Comparison of ENCODE assay signal across 9 cellular contexts in genomic region chr7:102415685-102416225, GRCh38. TPM values are rescaled to one million over a fixed set of nuclear protein-coding genes. Genes with fewer than 3 reads are reported as not detected.
DNase-seq lines count a peak whose midpoint lies in the region; ATAC-seq and TF ChIP-seq lines count a peak whose summit lies in the region.
"Had no signal": no experiment of that assay in that cellular context is flagged by ENCODE, and none has a peak within 500 bp of the region (broad histone marks: within the 10 kb centered on the region; RNA-seq: fewer than 3 reads in every experiment).

No MANE protein-coding gene starts in this region.

- intact Hi-C loops in activated B cell treated with CpG ODN at 0.5 μM for 24 hours (cut with micrococcal nuclease): loop anchor here (1.0 kb wide), 3 partner anchors 7 to 30 kb away; no protein-coding TSS in a partner anchor

- H3K9me3 Mint-ChIP-seq in activated B cell treated with CpG ODN at 0.5 μM for 24 hours: no peaks in the 10 kb centered on the region
- H3K9me3 Mint-ChIP-seq in endothelial cell (ENCODE audit: unreplicated experiment): no peaks in the 10 kb centered on the region
- H3K9me3 Mint-ChIP-seq in stimulated activated naive B cell treated with anti-CD40 and anti-IgM and Interleukin-4, amounts not matched to agents 10 μg/mL and 1 μg/mL and 100 μg/mL, for 72 hours: peaks cover 0 to 1% of the 10 kb centered on the region in 2 donors
- peaks cover under 1% of the 10 kb centered on the region for H3K9me3 Mint-ChIP-seq in mesothelial cell of epicardium

- CTCF ChIA-PET in activated B cell treated with CpG ODN at 0.5 μM for 24 hours (lab: Charles Lee): interaction anchor here (0.8 to 4.7 kb wide), 10 partner anchors 10 to 42 kb away, joined by 3 to 29 read pairs (median 6); no protein-coding TSS in a partner anchor

- peak overlapping the region; percentile 85 for H3K4me3 Mint-ChIP-seq in activated B cell treated with CpG ODN at 0.5 μM for 24 hours
- H3K4me3 Mint-ChIP-seq in endothelial cell (ENCODE audit: unreplicated experiment): peak overlapping the region; percentile 84
- peak overlapping the region; percentile 74 to 76 for H3K4me3 Mint-ChIP-seq in stimulated activated naive B cell treated with anti-CD40 and anti-IgM and Interleukin-4, amounts not matched to agents 10 μg/mL and 1 μg/mL and 100 μg/mL, for 72 hours
- H3K4me3 Mint-ChIP-seq in mesothelial cell of epicardium: no peak overlapping the region

- POLR2A ChIA-PET in activated B cell treated with CpG ODN at 0.5 μM for 24 hours (lab: Charles Lee): interaction anchor here (0.9 to 32.9 kb wide), 11 partner anchors 9 to 1987 kb away, joined by 3 to 886 read pairs (median 6); partner anchors contain the start of genes ORAI2, PRKRIP1, SH2B2 and ZCWPW1

- H3K27me3 Mint-ChIP-seq in activated B cell treated with CpG ODN at 0.5 μM for 24 hours: no peaks in the 10 kb centered on the region
- H3K27me3 Mint-ChIP-seq in endothelial cell (ENCODE audit: unreplicated experiment): peaks cover 3% of the 10 kb centered on the region
- H3K27me3 Mint-ChIP-seq in stimulated activated naive B cell treated with anti-CD40 and anti-IgM and Interleukin-4, amounts not matched to agents 10 μg/mL and 1 μg/mL and 100 μg/mL, for 72 hours: no peaks in the 10 kb centered on the region
- no peaks in the 10 kb centered on the region for H3K27me3 Mint-ChIP-seq in mesothelial cell of epicardium (ENCODE audit: low read depth)

- H3K36me3 Mint-ChIP-seq in activated B cell treated with CpG ODN at 0.5 μM for 24 hours (ENCODE audit: low read depth): peaks cover 54% of the 10 kb centered on the region
- H3K36me3 Mint-ChIP-seq in endothelial cell (ENCODE audit: low read depth, unreplicated experiment): peaks cover 38% of the 10 kb centered on the region
- H3K36me3 Mint-ChIP-seq in stimulated activated naive B cell treated with anti-CD40 and anti-IgM and Interleukin-4, amounts not matched to agents 10 μg/mL and 1 μg/mL and 100 μg/mL, for 72 hours: peaks cover 46 to 53% of the 10 kb centered on the region in 2 donors
- H3K36me3 Mint-ChIP-seq in mesothelial cell of epicardium: peaks cover 46% of the 10 kb centered on the region

- H3K27ac Mint-ChIP-seq in activated B cell treated with CpG ODN at 0.5 μM for 24 hours (peak overlapping the region; percentile 95), endothelial cell (ENCODE audit: unreplicated experiment) (peak overlapping the region; percentile 59), mesothelial cell of epicardium (no peak overlapping the region)
- peak overlapping the region; percentile 96 for H3K27ac Mint-ChIP-seq in stimulated activated naive B cell treated with anti-CD40 and anti-IgM and Interleukin-4, amounts not matched to agents 10 μg/mL and 1 μg/mL and 100 μg/mL, for 72 hours

- peaks cover 78% of the 10 kb centered on the region for H3K4me1 Mint-ChIP-seq in activated B cell treated with CpG ODN at 0.5 μM for 24 hours
- peaks cover 12% of the 10 kb centered on the region for H3K4me1 Mint-ChIP-seq in endothelial cell (ENCODE audit: unreplicated experiment)
- H3K4me1 Mint-ChIP-seq in stimulated activated naive B cell treated with anti-CD40 and anti-IgM and Interleukin-4, amounts not matched to agents 10 μg/mL and 1 μg/mL and 100 μg/mL, for 72 hours: peaks cover 47 to 78% of the 10 kb centered on the region in 2 donors
- no peaks in the 10 kb centered on the region for H3K4me1 Mint-ChIP-seq in mesothelial cell of epicardium

- no peak for TF ChIP-seq CTCF in activated B cell treated with CpG ODN at 0.5 μM for 24 hours (IDR thresholded peaks at IDR 0.05)
- no peak for TF ChIP-seq CTCF in endothelial cell (IDR thresholded peaks at IDR 0.05; ENCODE audit: unreplicated experiment)
- TF ChIP-seq CTCF in mesothelial cell of epicardium (IDR thresholded peaks at IDR 0.05; ENCODE audit: unreplicated experiment): no peak

- ATAC-seq in GM21515 (IDR thresholded peaks at IDR 0.05; ENCODE audit: unreplicated experiment) (peak; percentile 46), activated B cell treated with CpG ODN at 0.5 μM for 24 hours (ENCODE audit: low read depth) (peak; percentile 81), HG03025 (IDR thresholded peaks at IDR 0.05; ENCODE audit: low FRiP score, unreplicated experiment) (no peak), HG02870 (IDR thresholded peaks at IDR 0.05; ENCODE audit: unreplicated experiment) (no peak), GM18870 (IDR thresholded peaks at IDR 0.05; ENCODE audit: unreplicated experiment) (no peak)
- ATAC-seq in stimulated activated naive B cell treated with anti-CD40 and anti-IgM and Interleukin-4, amounts not matched to agents 10 μg/mL and 1 μg/mL and 100 μg/mL, for 72 hours (replicated peaks): peak; percentile 71 to 79

- DNase-seq in activated B cell treated with CpG ODN at 0.5 μM for 24 hours (peak; percentile 48), endothelial cell (ENCODE audit: low spot score) (no peak), mesothelial cell of epicardium (ENCODE audit: low spot score in 2 of 2, unreplicated experiment in 2 of 2) (no peak)
- DNase-seq in stimulated activated naive B cell treated with anti-CD40 and anti-IgM and Interleukin-4, amounts not matched to agents 10 μg/mL and 1 μg/mL and 100 μg/mL, for 72 hours: peak; percentile 46

RNA-seq across cellular contexts. Expression of gene ORAI2, which starts 17.6 kb away (rescaled TPM):
- total RNA-seq in activated B cell treated with CpG ODN at 0.5 μM for 24 hours (167 and 184 TPM in 2 replicates), endothelial cell (ENCODE audit: unreplicated experiment) (39.3 TPM), mesothelial cell of epicardium (27.3 to 27.9 TPM (median 27.5 TPM) in 3 replicates)

RNA-seq across cellular contexts. Expression of gene PRKRIP1, which starts 19.6 kb away (rescaled TPM):
- 38.8 and 39.7 TPM in 2 replicates for total RNA-seq in activated B cell treated with CpG ODN at 0.5 μM for 24 hours
- 41.3 TPM for total RNA-seq in endothelial cell (ENCODE audit: unreplicated experiment)
- total RNA-seq in mesothelial cell of epicardium: 50.3 to 57.7 TPM (median 53.7 TPM) in 3 replicates

RNA-seq across cellular contexts. Expression of gene ALKBH4, which starts 48.9 kb away (rescaled TPM):
- total RNA-seq in activated B cell treated with CpG ODN at 0.5 μM for 24 hours (7.8 and 8.1 TPM in 2 replicates), endothelial cell (ENCODE audit: unreplicated experiment) (11.5 TPM), mesothelial cell of epicardium (14.9 to 19.4 TPM (median 18.6 TPM) in 3 replicates)

RNA-seq across cellular contexts. Expression of gene LRWD1, which starts 49.0 kb away (rescaled TPM):
- total RNA-seq in activated B cell treated with CpG ODN at 0.5 μM for 24 hours: 20.6 and 28.8 TPM in 2 replicates
- total RNA-seq in endothelial cell (ENCODE audit: unreplicated experiment): 30.3 TPM
- 19.2 to 21.1 TPM (median 19.2 TPM) in 3 replicates for total RNA-seq in mesothelial cell of epicardium

RNA-seq across cellular contexts. Expression of gene SPDYE6, which starts 59.5 kb away (rescaled TPM):
- total RNA-seq in activated B cell treated with CpG ODN at 0.5 μM for 24 hours (not detected in 2 replicates), endothelial cell (ENCODE audit: unreplicated experiment) (not detected), mesothelial cell of epicardium (not detected in 3 replicates)
- total RNA-seq: mononuclear cell had no signal

Comparison
In these comparisons a context has a peak if more than half of its experiments do, and no peak if none do; other contexts are left out.
1. ATAC-seq: peak in GM21515 (single experiment), activated B cell treated with CpG ODN at 0.5 μM for 24 hours (single experiment) and stimulated activated naive B cell treated with anti-CD40 and anti-IgM and Interleukin-4, amounts not matched to agents 10 μg/mL and 1 μg/mL and 100 μg/mL, for 72 hours (2 of 2); none in HG03025 (single experiment), HG02870 (single experiment) and GM18870 (single experiment).
2. DNase-seq: peak in activated B cell treated with CpG ODN at 0.5 μM for 24 hours (single experiment) and stimulated activated naive B cell treated with anti-CD40 and anti-IgM and Interleukin-4, amounts not matched to agents 10 μg/mL and 1 μg/mL and 100 μg/mL, for 72 hours (single experiment); none in endothelial cell (single experiment) and mesothelial cell of epicardium (0 of 2).